Comparison of ENCODE assay signal across 13 cellular contexts in the genomic region with DNA sequence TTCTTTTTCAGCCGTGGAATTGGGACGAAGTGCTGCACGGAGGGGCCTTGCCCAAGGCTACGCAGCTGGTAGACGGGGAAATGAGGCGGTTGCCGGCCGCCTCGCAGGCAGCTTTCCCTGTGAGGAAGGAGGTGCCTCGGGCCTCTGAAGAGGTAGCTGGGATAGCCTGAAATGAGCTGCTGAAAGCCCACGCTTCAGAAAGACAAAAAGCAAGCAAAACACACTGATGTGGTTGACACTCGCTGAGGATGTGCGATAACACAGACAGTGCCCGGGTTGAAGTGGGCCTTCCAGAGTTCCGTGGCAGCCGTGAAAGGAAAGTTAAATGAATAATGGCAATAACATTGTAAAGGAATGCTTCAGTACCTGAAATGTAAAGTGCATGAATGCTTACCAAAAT. TPM values are rescaled to one million over a fixed set of nuclear protein-coding genes. Genes with fewer than 3 reads are reported as not detected.
A peak's percentile ranks its signal among the peaks of the same experiment; 100 is the strongest.
DNase-seq lines count a peak whose midpoint lies in the region; ATAC-seq and TF ChIP-seq lines count a peak whose summit lies in the region.
"Had no signal": no experiment of that assay in that cellular context is flagged by ENCODE, and none has a peak within 500 bp of the region (broad histone marks: within the 10 kb centered on the region; RNA-seq: fewer than 3 reads in every experiment).

No MANE protein-coding gene starts in this region.

- 55 to 67% methylated on average over 16 of the region's 16 CpGs for WGBS in body of pancreas, 2 donors

- no peak overlapping the region for H3K27ac ChIP-seq in body of pancreas

- no peak for TF ChIP-seq POLR2A in body of pancreas (IDR thresholded peaks at IDR 0.05)

- intact Hi-C loops in body of pancreas (cut with DNase I) = loop anchor here (10.0 kb wide), 1 partner anchor 359 kb away; no protein-coding TSS in a partner anchor

- no peaks in the 10 kb centered on the region for H3K27me3 ChIP-seq in body of pancreas

- POLR2A ChIA-PET in activated CD4-positive, alpha-beta memory T cell treated with anti-CD3 and anti-CD28 coated beads, Interleukin-2, amount 10 ng/mL, durations not matched to agents 7 days and 5 days (lab: Charles Lee) = interaction anchor here (0.7 to 13.2 kb wide), 7 partner anchors 8 to 161 kb away, joined by 3 to 391 read pairs (median 4); partner anchors contain the start of gene S1PR1
- POLR2A ChIA-PET in activated naive CD8-positive, alpha-beta T cell treated with anti-CD3 and anti-CD28 coated beads, Interleukin-2, amount 10 ng/mL, durations not matched to agents 7 days and 5 days (lab: Charles Lee) = interaction anchor here (1.1 kb wide), 1 partner anchor 45 kb away, joined by 3 read pairs; no protein-coding TSS in a partner anchor

- H3K36me3 Mint-ChIP-seq in activated CD4-positive, alpha-beta memory T cell treated with anti-CD3 and anti-CD28 coated beads, Interleukin-2, amount 10 ng/mL, durations not matched to agents 7 days and 5 days (ENCODE audit: low read depth) = peaks cover 14% of the 10 kb centered on the region
- peaks cover 2% of the 10 kb centered on the region for H3K36me3 Mint-ChIP-seq in activated naive CD8-positive, alpha-beta T cell treated with anti-CD3 and anti-CD28 coated beads, Interleukin-2, amount 10 ng/mL, durations not matched to agents 7 days and 5 days
- H3K36me3 Mint-ChIP-seq: memory B cell had no signal

- peak overlapping the region; percentile 79 for H3K27ac Mint-ChIP-seq in activated CD4-positive, alpha-beta memory T cell treated with anti-CD3 and anti-CD28 coated beads, Interleukin-2, amount 10 ng/mL, durations not matched to agents 7 days and 5 days
- peak overlapping the region; percentile 73 for H3K27ac Mint-ChIP-seq in activated naive CD8-positive, alpha-beta T cell treated with anti-CD3 and anti-CD28 coated beads, Interleukin-2, amount 10 ng/mL, durations not matched to agents 7 days and 5 days
- H3K27ac Mint-ChIP-seq: memory B cell had no signal

- no peaks in the 10 kb centered on the region for H3K4me1 ChIP-seq in body of pancreas

- peak; percentile 25 for DNase-seq in ELF-1 (ENCODE audit: low read depth, low spot score)
- DNase-seq in activated CD4-positive, alpha-beta memory T cell treated with anti-CD3 and anti-CD28 coated beads, Interleukin-2, amount 10 ng/mL, durations not matched to agents 7 days and 5 days = peak; percentile 33
- no peak for DNase-seq in activated naive CD8-positive, alpha-beta T cell treated with anti-CD3 and anti-CD28 coated beads, Interleukin-2, amount 10 ng/mL, durations not matched to agents 7 days and 5 days
- peak; percentile 59 for DNase-seq in stimulated activated CD4-positive, alpha-beta T cell treated with anti-CD3 and anti-CD28 coated beads, Interleukin-1b, Interleukin-23, amount 100 ng/mL, for 48 hours
- DNase-seq in NCI-H1694 (lab: John Stamatoyannopoulos, UW) = no peak
- no peak for DNase-seq in body of pancreas
- DNase-seq in SKM-1 treated with dmso at 0.1 percent for 144 hours (lab: John Stamatoyannopoulos, UW; ENCODE audit: unreplicated experiment) = no peak
- DNase-seq: anterior cingulate cortex, hypothalamus, NCI-H1105 treated with DMSO at 0.1 percent for 48 hours, SW 1271 had no signal

- H3K9me3 Mint-ChIP-seq in activated CD4-positive, alpha-beta memory T cell treated with anti-CD3 and anti-CD28 coated beads, Interleukin-2, amount 10 ng/mL, durations not matched to agents 7 days and 5 days = no peaks in the 10 kb centered on the region
- no peaks in the 10 kb centered on the region for H3K9me3 Mint-ChIP-seq in activated naive CD8-positive, alpha-beta T cell treated with anti-CD3 and anti-CD28 coated beads, Interleukin-2, amount 10 ng/mL, durations not matched to agents 7 days and 5 days
- H3K9me3 Mint-ChIP-seq: memory B cell had no signal

- no peak overlapping the region for H3K4me3 ChIP-seq in body of pancreas

- H3K4me1 Mint-ChIP-seq in activated CD4-positive, alpha-beta memory T cell treated with anti-CD3 and anti-CD28 coated beads, Interleukin-2, amount 10 ng/mL, durations not matched to agents 7 days and 5 days = peaks cover 90% of the 10 kb centered on the region
- peaks cover 59% of the 10 kb centered on the region for H3K4me1 Mint-ChIP-seq in activated naive CD8-positive, alpha-beta T cell treated with anti-CD3 and anti-CD28 coated beads, Interleukin-2, amount 10 ng/mL, durations not matched to agents 7 days and 5 days

- CTCF ChIA-PET in activated CD4-positive, alpha-beta memory T cell treated with anti-CD3 and anti-CD28 coated beads, Interleukin-2, amount 10 ng/mL, durations not matched to agents 7 days and 5 days (lab: Charles Lee) = interaction anchor here (1.0 to 13.6 kb wide), 4 partner anchors 10 to 47 kb away, joined by 3 to 244 read pairs (median 3); partner anchors contain the start of gene S1PR1

- H3K27me3 Mint-ChIP-seq in activated CD4-positive, alpha-beta memory T cell treated with anti-CD3 and anti-CD28 coated beads, Interleukin-2, amount 10 ng/mL, durations not matched to agents 7 days and 5 days = no peaks in the 10 kb centered on the region
- H3K27me3 Mint-ChIP-seq in activated naive CD8-positive, alpha-beta T cell treated with anti-CD3 and anti-CD28 coated beads, Interleukin-2, amount 10 ng/mL, durations not matched to agents 7 days and 5 days = no peaks in the 10 kb centered on the region
- H3K27me3 Mint-ChIP-seq: memory B cell had no signal

- ATAC-seq in activated naive CD8-positive, alpha-beta T cell treated with anti-CD3 and anti-CD28 coated beads, Interleukin-2, amount 10 ng/mL, durations not matched to agents 7 days and 5 days (ENCODE audit: low read depth) = peak; percentile 68
- ATAC-seq in HG03469 (IDR thresholded peaks at IDR 0.05; ENCODE audit: unreplicated experiment) (no peak), body of pancreas (no peak)

- H3K9me3 ChIP-seq in body of pancreas = no peaks in the 10 kb centered on the region

- peak overlapping the region; percentile 54 for H3K4me3 Mint-ChIP-seq in activated CD4-positive, alpha-beta memory T cell treated with anti-CD3 and anti-CD28 coated beads, Interleukin-2, amount 10 ng/mL, durations not matched to agents 7 days and 5 days
- H3K4me3 Mint-ChIP-seq in activated naive CD8-positive, alpha-beta T cell treated with anti-CD3 and anti-CD28 coated beads, Interleukin-2, amount 10 ng/mL, durations not matched to agents 7 days and 5 days = peak overlapping the region; percentile 65
- H3K4me3 Mint-ChIP-seq: memory B cell had no signal

- TF ChIP-seq CTCF in body of pancreas (IDR thresholded peaks at IDR 0.05) = no peak

- H3K36me3 ChIP-seq in body of pancreas (replicated peaks in 1 of 2; ENCODE audit: insufficient read depth in 1 of 2, low read depth in 2 of 2) = no peaks in the 10 kb centered on the region

RNA-seq across cellular contexts. Expression of gene S1PR1, which starts 47.2 kb away (rescaled TPM):
- 100 to 1,000 TPM; 219 to 220 TPM for total RNA-seq in activated CD4-positive, alpha-beta memory T cell treated with anti-CD3 and anti-CD28 coated beads, Interleukin-2, amount 10 ng/mL, durations not matched to agents 7 days and 5 days
- 100 to 1,000 TPM; 124 to 138 TPM for total RNA-seq in activated naive CD8-positive, alpha-beta T cell treated with anti-CD3 and anti-CD28 coated beads, Interleukin-2, amount 10 ng/mL, durations not matched to agents 7 days and 5 days
- total RNA-seq in body of pancreas = 10 to 100 TPM; 10.1 to 11.5 TPM

Comparison
In these comparisons a context has a peak if more than half of its experiments do, and no peak if none do; other contexts are left out.
1. DNase-seq: peak in ELF-1 (single experiment), activated CD4-positive, alpha-beta memory T cell treated with anti-CD3 and anti-CD28 coated beads, Interleukin-2, amount 10 ng/mL, durations not matched to agents 7 days and 5 days (single experiment) and stimulated activated CD4-positive, alpha-beta T cell treated with anti-CD3 and anti-CD28 coated beads, Interleukin-1b, Interleukin-23, amount 100 ng/mL, for 48 hours (single experiment); none in activated naive CD8-positive, alpha-beta T cell treated with anti-CD3 and anti-CD28 coated beads, Interleukin-2, amount 10 ng/mL, durations not matched to agents 7 days and 5 days (single experiment), NCI-H1694 (single experiment), body of pancreas (0 of 4) and SKM-1 treated with dmso at 0.1 percent for 144 hours (single experiment).
2. RNA of gene S1PR1, which starts 47.2 kb away (total RNA-seq): 219 to 220 TPM in activated CD4-positive, alpha-beta memory T cell treated with anti-CD3 and anti-CD28 coated beads, Interleukin-2, amount 10 ng/mL, durations not matched to agents 7 days and 5 days and 124 to 138 TPM in activated naive CD8-positive, alpha-beta T cell treated with anti-CD3 and anti-CD28 coated beads, Interleukin-2, amount 10 ng/mL, durations not matched to agents 7 days and 5 days; 10.1 to 11.5 TPM in body of pancreas; every median in the first group is over 4 times any median in the second.